6 cellular contexts compared by ENCODE assay signal in the genomic region with DNA sequence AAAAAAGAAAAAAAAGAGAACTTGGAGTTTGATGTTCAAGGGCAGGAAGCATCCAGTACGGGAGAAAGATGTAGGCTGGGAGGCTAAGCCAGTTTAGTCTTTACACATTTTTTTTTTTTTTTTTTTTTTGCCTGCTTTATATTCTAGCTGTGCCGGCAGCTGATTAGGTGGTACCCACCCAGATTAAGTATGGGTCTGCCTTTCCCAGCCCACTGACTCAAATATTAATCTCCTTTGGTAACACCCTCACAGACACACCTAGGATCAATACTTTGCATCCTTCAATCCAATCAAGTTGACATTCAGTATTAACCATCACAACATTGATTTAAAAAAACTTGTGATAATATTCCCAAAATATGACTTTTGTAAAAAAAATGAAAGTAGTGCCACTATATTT.
A peak's percentile ranks its signal among the peaks of the same experiment; 100 is the strongest.
DNase-seq lines count a peak whose midpoint lies in the region; ATAC-seq, FAIRE-seq and TF ChIP-seq lines count a peak whose summit lies in the region.
"Not testable (repeated sequence)": the region's sequence is repeated elsewhere in the genome, so short reads cannot be mapped to it uniquely, and the experiment has no call there.

No MANE protein-coding gene starts in this region.

- H3K4me2 ChIP-seq in K562 (ENCODE audit: insufficient read depth, low read length); osteoblast (ENCODE audit: insufficient read depth, low read length): not testable (repeated sequence)

- POLR2A ChIA-PET in HEK293 (lab: Yijun Ruan, JAX); K562 (lab: Yijun Ruan, JAX): not testable (repeated sequence)

- peaks cover 11% of the 10 kb centered on the region for H3K9me3 Mint-ChIP-seq in chondrocyte (ENCODE audit: low read depth)
- H3K9me3 Mint-ChIP-seq in osteocyte (ENCODE audit: unreplicated experiment) = peaks cover 19% of the 10 kb centered on the region

- H3K9ac ChIP-seq in K562 (ENCODE audit: insufficient read depth in 1 of 2, low read depth in 2 of 2, low read length in 2 of 2) = not testable (repeated sequence)

- peak overlapping the region; percentile 79 for H3K27ac Mint-ChIP-seq in chondrocyte (ENCODE audit: unreplicated experiment)
- H3K27ac Mint-ChIP-seq in osteocyte (ENCODE audit: unreplicated experiment) = peak overlapping the region; percentile 88

- in situ Hi-C loops in K562 (cut with MboI) = not testable (repeated sequence)

- not testable (repeated sequence) for DNase-seq in K562 (ENCODE audit: extremely low read depth in 1 of 4, low spot score in 3 of 4); chondrocyte (ENCODE audit: low spot score); osteoblast (ENCODE audit: insufficient read length, low spot score, missing footprints); osteocyte (ENCODE audit: extremely low spot score, unreplicated experiment)

- H3K9me1 ChIP-seq in K562 (ENCODE audit: control insufficient read depth, insufficient read depth, low read length) = not testable (repeated sequence)

- 7% methylated on average over 1 of the region's 2 CpGs for WGBS in K562 (ENCODE audit: insufficient coverage, low coverage, missing lambda C conversion rate)

- H3K9me3 ChIP-seq in HEK293 (ENCODE audit: control insufficient read depth, insufficient read depth, low read depth, low read length); K562 (replicated peaks; ENCODE audit: control insufficient read depth, insufficient read depth, low read depth, low read length); osteoblast (ENCODE audit: low read depth, low read length): not testable (repeated sequence)

- H3K36me3 ChIP-seq in ACC112 (ENCODE audit: insufficient read depth, low read length); HEK293 (ENCODE audit: control insufficient read depth in 2 of 2, insufficient read depth in 1 of 2, low read length in 2 of 2); K562 (ENCODE audit: control insufficient read depth, insufficient read depth, low read length); osteoblast (ENCODE audit: insufficient read depth, low read length): not testable (repeated sequence)

- BruUV-seq in K562 (replicated peaks; lab: Mats Ljungman, UMichigan) = not testable (repeated sequence)

- not testable (repeated sequence) for H4K20me1 ChIP-seq in K562 (replicated peaks; ENCODE audit: control insufficient read depth, insufficient read depth, low read length); osteoblast (ENCODE audit: insufficient read depth, low read length)

- ATAC-seq in K562 = not testable (repeated sequence)

- CTCF ChIA-PET in HEK293 (lab: Yijun Ruan, JAX) = interaction anchor here (0.8 kb wide), 1 partner anchor 418 kb away, joined by 4 read pairs; no protein-coding TSS in a partner anchor
- CTCF ChIA-PET in K562 (lab: Yijun Ruan, JAX; ENCODE audit: low intra/inter-chr PET ratio) = not testable (repeated sequence)

- not testable (repeated sequence) for H3K4me3 Mint-ChIP-seq in chondrocyte (ENCODE audit: unreplicated experiment); osteocyte (ENCODE audit: unreplicated experiment)

- TF ChIP-seq RAD21 in K562 (CRISPR knock-in tag; conservative IDR thresholded peaks at IDR 0.05 in 1 of 2, IDR thresholded peaks at IDR 0.05 in 1 of 2) = not testable (repeated sequence)

- not testable (repeated sequence) for TF ChIP-seq EP300 in K562 (IDR thresholded peaks at IDR 0.05; ENCODE audit: low read length)

- H3K27me3 Mint-ChIP-seq in chondrocyte (ENCODE audit: low read depth); osteocyte (ENCODE audit: unreplicated experiment): not testable (repeated sequence)

- not testable (repeated sequence) for H3K4me3 ChIP-seq in ACC112 (ENCODE audit: low read depth, low read length); HEK293 (ENCODE audit: low read depth, low read length); K562; osteoblast (ENCODE audit: insufficient read depth, low read length)

- intact Hi-C loops in K562 (cut with micrococcal nuclease) = not testable (repeated sequence)

- TF ChIP-seq CTCF in HEK293 (tag by site-specific recombination; IDR thresholded peaks at IDR 0.05); K562 (IDR thresholded peaks at IDR 0.05 in 2 of 3, conservative IDR thresholded peaks at IDR 0.05 in 1 of 3; ENCODE audit: insufficient read depth in 2 of 3, low read depth in 1 of 3, low read length in 3 of 3); chondrocyte (IDR thresholded peaks at IDR 0.05); osteoblast (IDR thresholded peaks at IDR 0.05; ENCODE audit: extremely low read depth, low read depth, low read length); osteocyte (IDR thresholded peaks at IDR 0.05): not testable (repeated sequence)

- H3K79me2 ChIP-seq in ACC112 (ENCODE audit: control insufficient read depth, insufficient read depth, low read length, unreplicated experiment); K562 (ENCODE audit: control insufficient read depth, insufficient read depth, low read length); osteoblast (ENCODE audit: insufficient read depth, low read length): not testable (repeated sequence)

- not testable (repeated sequence) for H2AFZ ChIP-seq in ACC112 (ENCODE audit: low read length, unreplicated experiment); K562 (ENCODE audit: low read depth, low read length); osteoblast (ENCODE audit: low read length)

- H3K27me3 ChIP-seq in ACC112 (ENCODE audit: insufficient read depth, low read length); K562 (ENCODE audit: control insufficient read depth in 2 of 2, insufficient read depth in 2 of 2, low read length in 2 of 2); osteoblast (ENCODE audit: insufficient read depth, low read length): not testable (repeated sequence)

- not testable (repeated sequence) for TF ChIP-seq POLR2A in K562 (conservative IDR thresholded peaks at IDR 0.05)

- FAIRE-seq in K562 (lab: Jason Lieb, UNC) = not testable (repeated sequence)

- H3K4me1 Mint-ChIP-seq in chondrocyte (ENCODE audit: low read depth) (peaks cover 48% of the 10 kb centered on the region), osteocyte (ENCODE audit: unreplicated experiment) (peaks cover 44% of the 10 kb centered on the region)

- H3K4me1 ChIP-seq in ACC112 (ENCODE audit: control insufficient read depth, insufficient read depth, low read length, unreplicated experiment) = peaks cover 16% of the 10 kb centered on the region
- H3K4me1 ChIP-seq in HEK293 (ENCODE audit: control insufficient read depth, insufficient read depth, low read length); K562 (replicated peaks in 1 of 2; ENCODE audit: control insufficient read depth in 2 of 2, insufficient read depth in 2 of 2, low read length in 2 of 2): not testable (repeated sequence)
- peaks cover 23% of the 10 kb centered on the region for H3K4me1 ChIP-seq in osteoblast (ENCODE audit: insufficient read depth, low read length)

- peak overlapping the region; percentile 83 for H3K27ac ChIP-seq in ACC112 (ENCODE audit: low read depth, low read length)
- H3K27ac ChIP-seq in HEK293 (ENCODE audit: extremely low read depth, low read depth, low read length); K562 (ENCODE audit: extremely low read depth, low read depth, low read length): not testable (repeated sequence)
- peak overlapping the region; percentile 24 for H3K27ac ChIP-seq in osteoblast (ENCODE audit: low read depth, low read length)

- H3K36me3 Mint-ChIP-seq in chondrocyte (ENCODE audit: low read depth) = not testable (repeated sequence)
- peaks cover 11% of the 10 kb centered on the region for H3K36me3 Mint-ChIP-seq in osteocyte (ENCODE audit: unreplicated experiment)

TF ChIP-seq in HEK293, 187 proteins besides CTCF, POLR2A, EP300 and RAD21:
- peak; percentile 71 for TF ChIP-seq ZNF10 (tag by site-specific recombination; IDR thresholded peaks at IDR 0.05)

TF ChIP-seq in K562, 482 proteins besides CTCF, POLR2A, EP300 and RAD21:
- peak; percentile 80 for TF ChIP-seq ZNF134 (CRISPR knock-in tag; conservative IDR thresholded peaks at IDR 0.05)
